Comparison of ENCODE assay signal across 13 cellular contexts in genomic region chr3:115245437-115245836, GRCh38.
DNase-seq lines count a peak whose midpoint lies in the region; ATAC-seq, FAIRE-seq and TF ChIP-seq lines count a peak whose summit lies in the region.
"Had no signal": no experiment of that assay in that cellular context is flagged by ENCODE, and none has a peak within 500 bp of the region (broad histone marks: within the 10 kb centered on the region; RNA-seq: fewer than 3 reads in every experiment).

No MANE protein-coding gene starts in this region.

- peak; percentile 78 for FAIRE-seq in K562 (lab: Jason Lieb, UNC)

- H2AFZ ChIP-seq in K562 (ENCODE audit: low read depth, low read length) = no peak overlapping the region

- H3K36me3 ChIP-seq in K562 (ENCODE audit: control insufficient read depth, insufficient read depth, low read length) (no peaks in the 10 kb centered on the region), testis (ENCODE audit: low read depth, missing control alignments) (no peaks in the 10 kb centered on the region)
- H3K36me3 ChIP-seq: spleen had no signal

- no peak overlapping the region for H3K4me2 ChIP-seq in K562 (ENCODE audit: insufficient read depth, low read length)

- no peak for TF ChIP-seq EP300 in K562 (IDR thresholded peaks at IDR 0.05; ENCODE audit: low read length)

- intact Hi-C loops in K562 (cut with micrococcal nuclease) = no loop called here
- intact Hi-C loops in testis (cut with DNase I; ENCODE audit: low total_unique reads) = no loop called here

- POLR2A ChIA-PET in K562 (lab: Yijun Ruan, JAX) = no interaction called here

- H3K9me3 ChIP-seq in K562 (replicated peaks; ENCODE audit: control insufficient read depth, insufficient read depth, low read depth, low read length) (no peaks in the 10 kb centered on the region), testis (no peaks in the 10 kb centered on the region)

- H3K27ac ChIP-seq in K562 (ENCODE audit: extremely low read depth, low read depth, low read length) = no peak overlapping the region
- H3K27ac ChIP-seq in testis = no peak overlapping the region
- H3K27ac ChIP-seq: C4-2B, spleen had no signal

- CTCF ChIA-PET in K562 (lab: Yijun Ruan, JAX; ENCODE audit: low intra/inter-chr PET ratio) = no interaction called here

- no peaks in the 10 kb centered on the region for H4K20me1 ChIP-seq in K562 (replicated peaks; ENCODE audit: control insufficient read depth, insufficient read depth, low read length)

- WGBS in K562 (ENCODE audit: insufficient coverage, low coverage, missing lambda C conversion rate) = 6% methylated on average over 2 of the region's 2 CpGs
- 88 to 89% methylated on average over 2 of the region's 2 CpGs for WGBS in testis, 2 donors

- H3K9me1 ChIP-seq in K562 (ENCODE audit: control insufficient read depth, insufficient read depth, low read length) = no peaks in the 10 kb centered on the region

- ATAC-seq in K562 (no peak), GM21423 (IDR thresholded peaks at IDR 0.05; ENCODE audit: unreplicated experiment) (no peak)

- H3K79me2 ChIP-seq in K562 (ENCODE audit: control insufficient read depth, insufficient read depth, low read length) = no peaks in the 10 kb centered on the region

- DNase-seq in ACHN (peak; percentile 92), HS-5 (ENCODE audit: low read depth) (peak; percentile 86), K562 (ENCODE audit: extremely low read depth in 1 of 4, low spot score in 3 of 4) (peak in 2 of 4 experiments; percentile 20 to 23), kidney glomerular epithelial cell (lab: John Stamatoyannopoulos, UW) (peak; percentile 93), cerebellar nuclear complex (lab: John Stamatoyannopoulos, UW) (no peak), cerebellar cortex (ENCODE audit: low spot score) (no peak), testis (no peak)
- DNase-seq: activated CD4-positive, CD25-positive, alpha-beta regulatory T cell treated with anti-CD3 and anti-CD28 coated beads, Interleukin-2, amount 50 U/mL, for 72 hours; activated naive CD4-positive, alpha-beta T cell treated with anti-CD3 and anti-CD28 coated beads, Interleukin-2, amount 50 U/mL, for 16 hours; Right ventricle myocardium superior; spleen had no signal

- H3K4me1 ChIP-seq in K562 (replicated peaks in 1 of 2; ENCODE audit: control insufficient read depth in 2 of 2, insufficient read depth in 2 of 2, low read length in 2 of 2) (peaks cover 0 to 6% of the 10 kb centered on the region in 2 experiments; a peak in 2 of 5 replicates), testis (no peaks in the 10 kb centered on the region)
- H3K4me1 ChIP-seq: spleen had no signal

- no TSS peak for BruUV-seq in K562 (replicated peaks; lab: Mats Ljungman, UMichigan)

- in situ Hi-C loops in ACHN (cut with HindIII; ENCODE audit: low pct_ligation_motif_present, low pct_unique_long_range_greater_than_20kb, low sequenced_read_pairs) (no loop called here), K562 (cut with MboI) (no loop called here)

- H3K27me3 ChIP-seq in K562 (ENCODE audit: control insufficient read depth in 2 of 2, insufficient read depth in 2 of 2, low read length in 2 of 2) (no peaks in the 10 kb centered on the region), testis (no peaks in the 10 kb centered on the region)
- H3K27me3 ChIP-seq: spleen had no signal

- H3K4me3 ChIP-seq in K562 (no peak overlapping the region), testis (no peak overlapping the region)
- H3K4me3 ChIP-seq: spleen had no signal

- TF ChIP-seq POLR2A in K562 (conservative IDR thresholded peaks at IDR 0.05) (no peak), testis (IDR thresholded peaks at IDR 0.05) (no peak)

- H3K9ac ChIP-seq in K562 (ENCODE audit: insufficient read depth in 1 of 2, low read depth in 2 of 2, low read length in 2 of 2) = no peak overlapping the region

- TF ChIP-seq CTCF in K562 (IDR thresholded peaks at IDR 0.05 in 2 of 3, conservative IDR thresholded peaks at IDR 0.05 in 1 of 3; ENCODE audit: insufficient read depth in 2 of 3, low read depth in 1 of 3, low read length in 3 of 3) (no peak), testis (IDR thresholded peaks at IDR 0.05) (no peak)

- TF ChIP-seq RAD21 in K562 (CRISPR knock-in tag; conservative IDR thresholded peaks at IDR 0.05 in 1 of 2, IDR thresholded peaks at IDR 0.05 in 1 of 2) = no peak

TF ChIP-seq in K562, 482 proteins besides CTCF, POLR2A, EP300 and RAD21 (continues in another document):
- TF ChIP-seq PHF21A (IDR thresholded peaks at IDR 0.05; ENCODE audit: borderline replicate concordance, low read depth) (no peak), LEF1 (IDR thresholded peaks at IDR 0.05) (no peak), CEBPG (CRISPR knock-in tag; IDR thresholded peaks at IDR 0.05) (no peak), CEBPG (tag; conservative IDR thresholded peaks at IDR 0.05 in 1 of 2, IDR thresholded peaks at IDR 0.05 in 1 of 2) (no peak), KAT7 (CRISPR knock-in tag; IDR thresholded peaks at IDR 0.05; ENCODE audit: borderline replicate concordance) (no peak), ZNF740 (CRISPR knock-in tag; IDR thresholded peaks at IDR 0.05) (no peak), ZNF740 (tag; IDR thresholded peaks at IDR 0.05) (no peak), RBM39 (optimal IDR thresholded peaks at IDR 0.05; ENCODE audit: low read depth, low read length) (no peak), TARDBP (IDR thresholded peaks at IDR 0.05) (no peak), YBX1 (IDR thresholded peaks at IDR 0.05) (no peak), FOSL1 (tag; conservative IDR thresholded peaks at IDR 0.05) (peak; percentile 92), HNRNPUL1 (IDR thresholded peaks at IDR 0.05; ENCODE audit: low read length) (no peak), ATF3 (IDR thresholded peaks at IDR 0.05) (peak; percentile 23; the same call in 1 of the 2 replicates), ATF3 (CRISPR knock-in tag; conservative IDR thresholded peaks at IDR 0.05) (no peak), NR2C2 (CRISPR knock-in tag; IDR thresholded peaks at IDR 0.05) (no peak), NR2C2 (tag; IDR thresholded peaks at IDR 0.05) (0 out of 2 replicates have a peak, but pooled peaks have one; percentile 29), ZNF77 (CRISPR knock-in tag; IDR thresholded peaks at IDR 0.05) (no peak), ZBTB11 (CRISPR knock-in tag; IDR thresholded peaks at IDR 0.05) (no peak), TFAM (CRISPR knock-in tag; conservative IDR thresholded peaks at IDR 0.05) (no peak), ZNF75A (CRISPR knock-in tag; IDR thresholded peaks at IDR 0.05) (no peak), ZNF175 (CRISPR knock-in tag; IDR thresholded peaks at IDR 0.05; ENCODE audit: low read depth) (0 out of 2 replicates have a peak, but pooled peaks have one; percentile 25), FOXJ2 (tag; IDR thresholded peaks at IDR 0.05) (no peak), SIN3A (IDR thresholded peaks at IDR 0.05; ENCODE audit: borderline replicate concordance in 2 of 2, control insufficient read depth in 1 of 2, low read depth in 2 of 2, low read length in 2 of 2) (no peak)

Comparison
In these comparisons a context has a peak if more than half of its experiments do, and no peak if none do; other contexts are left out.
1. DNase-seq: peak in ACHN (single experiment), HS-5 (single experiment) and kidney glomerular epithelial cell (single experiment); none in cerebellar nuclear complex (0 of 2), cerebellar cortex (single experiment) and testis (single experiment).